1 cellular context compared by ENCODE assay signal in the genomic region with DNA sequence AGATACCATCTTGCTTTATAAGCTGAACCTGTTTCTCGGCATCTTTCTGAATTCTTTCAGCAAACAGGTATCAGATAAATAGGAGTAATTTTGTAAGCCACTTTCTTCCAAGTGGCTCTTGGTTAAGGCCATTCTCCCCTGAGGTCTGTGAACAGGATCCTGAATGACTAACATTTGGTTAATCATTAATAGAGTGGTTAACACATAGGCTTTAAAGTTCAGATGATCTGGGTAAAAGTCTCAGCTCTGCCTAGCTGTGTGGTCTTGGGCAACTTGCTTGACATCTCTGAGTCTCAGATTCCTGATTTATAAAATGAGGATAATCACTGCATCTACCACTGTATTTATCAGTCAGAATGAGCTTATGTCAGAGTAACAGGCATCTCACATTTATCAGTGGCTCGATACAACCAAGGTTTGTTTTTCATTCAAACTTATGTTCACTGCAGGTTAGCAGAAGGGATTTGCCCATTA.
A peak's percentile ranks its signal among the peaks of the same experiment; 100 is the strongest.
TF ChIP-seq lines count a peak whose summit lies in the region.

No MANE protein-coding gene starts in this region.

TF ChIP-seq in HepG2, 621 proteins besides CTCF, POLR2A, EP300 and RAD21 (continued from another document and continues in another):
- TF ChIP-seq ZFP36 (IDR thresholded peaks at IDR 0.05; ENCODE audit: borderline replicate concordance, low read depth, low read length, partially characterized antibody) (peak; percentile 96), CREM (IDR thresholded peaks at IDR 0.05) (no peak), CREM (CRISPR knock-in tag; IDR thresholded peaks at IDR 0.05) (no peak), CHD4 (IDR thresholded peaks at IDR 0.05; ENCODE audit: borderline replicate concordance, low read length) (peak; percentile 49; the same call in 1 of the 2 replicates), NR3C1 (CRISPR knock-in tag; IDR thresholded peaks at IDR 0.05) (no peak), TOE1 (CRISPR knock-in tag; IDR thresholded peaks at IDR 0.05) (no peak), KDM1A (CRISPR knock-in tag; IDR thresholded peaks at IDR 0.05) (peak; percentile 72; the same call in 1 of the 2 replicates), NONO (IDR thresholded peaks at IDR 0.05) (no peak), NONO (CRISPR knock-in tag; conservative IDR thresholded peaks at IDR 0.05) (peak; percentile 52; the same call in 1 of the 2 replicates), RCOR2 (CRISPR knock-in tag; IDR thresholded peaks at IDR 0.05) (peak; percentile 78; the same call in 1 of the 2 replicates), CBX2 (IDR thresholded peaks at IDR 0.05; ENCODE audit: low read depth, low read length) (no peak), CBX2 (CRISPR knock-in tag; IDR thresholded peaks at IDR 0.05; ENCODE audit: low read depth) (no peak), ZBTB8A (CRISPR knock-in tag; IDR thresholded peaks at IDR 0.05; ENCODE audit: borderline replicate concordance, low read depth) (no peak), HNF4A (CRISPR knock-in tag; IDR thresholded peaks at IDR 0.05) (peak; percentile 44; the same call in 1 of the 2 replicates), FOSL2 (CRISPR knock-in tag; IDR thresholded peaks at IDR 0.05) (0 out of 2 replicates have a peak, but pooled peaks have one; percentile 11), SIN3B (IDR thresholded peaks at IDR 0.05; ENCODE audit: low read length) (no peak), ZMYM3 (CRISPR knock-in tag; IDR thresholded peaks at IDR 0.05) (peak; percentile 99), ZNF510 (CRISPR knock-in tag; IDR thresholded peaks at IDR 0.05; ENCODE audit: low read depth) (no peak), CEBPG (CRISPR knock-in tag; IDR thresholded peaks at IDR 0.05) (peak; percentile 48; the same call in 1 of the 2 replicates), ZMYM2 (CRISPR knock-in tag; IDR thresholded peaks at IDR 0.05) (0 out of 2 replicates have a peak, but pooled peaks have one; percentile 28), PAWR (CRISPR knock-in tag; IDR thresholded peaks at IDR 0.05; ENCODE audit: borderline replicate concordance) (no peak), SKI (IDR thresholded peaks at IDR 0.05; ENCODE audit: partially characterized antibody) (no peak), NCOR1 (IDR thresholded peaks at IDR 0.05; ENCODE audit: borderline replicate concordance, low read length) (peak; percentile 26; the same call in 1 of the 2 replicates)
- TF ChIP-seq, protein P1, sequence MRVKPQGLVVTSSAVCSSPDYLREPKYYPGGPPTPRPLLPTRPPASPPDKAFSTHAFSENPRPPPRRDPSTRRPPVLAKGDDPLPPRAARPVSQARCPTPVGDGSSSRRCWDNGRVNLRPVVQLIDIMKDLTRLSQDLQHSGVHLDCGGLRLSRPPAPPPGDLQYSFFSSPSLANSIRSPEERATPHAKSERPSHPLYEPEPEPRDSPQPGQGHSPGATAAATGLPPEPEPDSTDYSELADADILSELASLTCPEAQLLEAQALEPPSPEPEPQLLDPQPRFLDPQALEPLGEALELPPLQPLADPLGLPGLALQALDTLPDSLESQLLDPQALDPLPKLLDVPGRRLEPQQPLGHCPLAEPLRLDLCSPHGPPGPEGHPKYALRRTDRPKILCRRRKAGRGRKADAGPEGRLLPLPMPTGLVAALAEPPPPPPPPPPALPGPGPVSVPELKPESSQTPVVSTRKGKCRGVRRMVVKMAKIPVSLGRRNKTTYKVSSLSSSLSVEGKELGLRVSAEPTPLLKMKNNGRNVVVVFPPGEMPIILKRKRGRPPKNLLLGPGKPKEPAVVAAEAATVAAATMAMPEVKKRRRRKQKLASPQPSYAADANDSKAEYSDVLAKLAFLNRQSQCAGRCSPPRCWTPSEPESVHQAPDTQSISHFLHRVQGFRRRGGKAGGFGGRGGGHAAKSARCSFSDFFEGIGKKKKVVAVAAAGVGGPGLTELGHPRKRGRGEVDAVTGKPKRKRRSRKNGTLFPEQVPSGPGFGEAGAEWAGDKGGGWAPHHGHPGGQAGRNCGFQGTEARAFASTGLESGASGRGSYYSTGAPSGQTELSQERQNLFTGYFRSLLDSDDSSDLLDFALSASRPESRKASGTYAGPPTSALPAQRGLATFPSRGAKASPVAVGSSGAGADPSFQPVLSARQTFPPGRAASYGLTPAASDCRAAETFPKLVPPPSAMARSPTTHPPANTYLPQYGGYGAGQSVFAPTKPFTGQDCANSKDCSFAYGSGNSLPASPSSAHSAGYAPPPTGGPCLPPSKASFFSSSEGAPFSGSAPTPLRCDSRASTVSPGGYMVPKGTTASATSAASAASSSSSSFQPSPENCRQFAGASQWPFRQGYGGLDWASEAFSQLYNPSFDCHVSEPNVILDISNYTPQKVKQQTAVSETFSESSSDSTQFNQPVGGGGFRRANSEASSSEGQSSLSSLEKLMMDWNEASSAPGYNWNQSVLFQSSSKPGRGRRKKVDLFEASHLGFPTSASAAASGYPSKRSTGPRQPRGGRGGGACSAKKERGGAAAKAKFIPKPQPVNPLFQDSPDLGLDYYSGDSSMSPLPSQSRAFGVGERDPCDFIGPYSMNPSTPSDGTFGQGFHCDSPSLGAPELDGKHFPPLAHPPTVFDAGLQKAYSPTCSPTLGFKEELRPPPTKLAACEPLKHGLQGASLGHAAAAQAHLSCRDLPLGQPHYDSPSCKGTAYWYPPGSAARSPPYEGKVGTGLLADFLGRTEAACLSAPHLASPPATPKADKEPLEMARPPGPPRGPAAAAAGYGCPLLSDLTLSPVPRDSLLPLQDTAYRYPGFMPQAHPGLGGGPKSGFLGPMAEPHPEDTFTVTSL (CRISPR knock-in tag; IDR thresholded peaks at IDR 0.05; ENCODE audit: borderline replicate concordance), result peak; percentile 19; the same call in 1 of the 2 replicates
- TF ChIP-seq, protein P2, sequence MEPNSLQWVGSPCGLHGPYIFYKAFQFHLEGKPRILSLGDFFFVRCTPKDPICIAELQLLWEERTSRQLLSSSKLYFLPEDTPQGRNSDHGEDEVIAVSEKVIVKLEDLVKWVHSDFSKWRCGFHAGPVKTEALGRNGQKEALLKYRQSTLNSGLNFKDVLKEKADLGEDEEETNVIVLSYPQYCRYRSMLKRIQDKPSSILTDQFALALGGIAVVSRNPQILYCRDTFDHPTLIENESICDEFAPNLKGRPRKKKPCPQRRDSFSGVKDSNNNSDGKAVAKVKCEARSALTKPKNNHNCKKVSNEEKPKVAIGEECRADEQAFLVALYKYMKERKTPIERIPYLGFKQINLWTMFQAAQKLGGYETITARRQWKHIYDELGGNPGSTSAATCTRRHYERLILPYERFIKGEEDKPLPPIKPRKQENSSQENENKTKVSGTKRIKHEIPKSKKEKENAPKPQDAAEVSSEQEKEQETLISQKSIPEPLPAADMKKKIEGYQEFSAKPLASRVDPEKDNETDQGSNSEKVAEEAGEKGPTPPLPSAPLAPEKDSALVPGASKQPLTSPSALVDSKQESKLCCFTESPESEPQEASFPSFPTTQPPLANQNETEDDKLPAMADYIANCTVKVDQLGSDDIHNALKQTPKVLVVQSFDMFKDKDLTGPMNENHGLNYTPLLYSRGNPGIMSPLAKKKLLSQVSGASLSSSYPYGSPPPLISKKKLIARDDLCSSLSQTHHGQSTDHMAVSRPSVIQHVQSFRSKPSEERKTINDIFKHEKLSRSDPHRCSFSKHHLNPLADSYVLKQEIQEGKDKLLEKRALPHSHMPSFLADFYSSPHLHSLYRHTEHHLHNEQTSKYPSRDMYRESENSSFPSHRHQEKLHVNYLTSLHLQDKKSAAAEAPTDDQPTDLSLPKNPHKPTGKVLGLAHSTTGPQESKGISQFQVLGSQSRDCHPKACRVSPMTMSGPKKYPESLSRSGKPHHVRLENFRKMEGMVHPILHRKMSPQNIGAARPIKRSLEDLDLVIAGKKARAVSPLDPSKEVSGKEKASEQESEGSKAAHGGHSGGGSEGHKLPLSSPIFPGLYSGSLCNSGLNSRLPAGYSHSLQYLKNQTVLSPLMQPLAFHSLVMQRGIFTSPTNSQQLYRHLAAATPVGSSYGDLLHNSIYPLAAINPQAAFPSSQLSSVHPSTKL (CRISPR knock-in tag; IDR thresholded peaks at IDR 0.05), result peak; percentile 47; the same call in 1 of the 2 replicates
- TF ChIP-seq, protein P3, sequence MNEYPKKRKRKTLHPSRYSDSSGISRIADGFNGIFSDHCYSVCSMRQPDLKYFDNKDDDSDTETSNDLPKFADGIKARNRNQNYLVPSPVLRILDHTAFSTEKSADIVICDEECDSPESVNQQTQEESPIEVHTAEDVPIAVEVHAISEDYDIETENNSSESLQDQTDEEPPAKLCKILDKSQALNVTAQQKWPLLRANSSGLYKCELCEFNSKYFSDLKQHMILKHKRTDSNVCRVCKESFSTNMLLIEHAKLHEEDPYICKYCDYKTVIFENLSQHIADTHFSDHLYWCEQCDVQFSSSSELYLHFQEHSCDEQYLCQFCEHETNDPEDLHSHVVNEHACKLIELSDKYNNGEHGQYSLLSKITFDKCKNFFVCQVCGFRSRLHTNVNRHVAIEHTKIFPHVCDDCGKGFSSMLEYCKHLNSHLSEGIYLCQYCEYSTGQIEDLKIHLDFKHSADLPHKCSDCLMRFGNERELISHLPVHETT (CRISPR knock-in tag; conservative IDR thresholded peaks at IDR 0.05), result no peak
- TF ChIP-seq, protein P4, sequence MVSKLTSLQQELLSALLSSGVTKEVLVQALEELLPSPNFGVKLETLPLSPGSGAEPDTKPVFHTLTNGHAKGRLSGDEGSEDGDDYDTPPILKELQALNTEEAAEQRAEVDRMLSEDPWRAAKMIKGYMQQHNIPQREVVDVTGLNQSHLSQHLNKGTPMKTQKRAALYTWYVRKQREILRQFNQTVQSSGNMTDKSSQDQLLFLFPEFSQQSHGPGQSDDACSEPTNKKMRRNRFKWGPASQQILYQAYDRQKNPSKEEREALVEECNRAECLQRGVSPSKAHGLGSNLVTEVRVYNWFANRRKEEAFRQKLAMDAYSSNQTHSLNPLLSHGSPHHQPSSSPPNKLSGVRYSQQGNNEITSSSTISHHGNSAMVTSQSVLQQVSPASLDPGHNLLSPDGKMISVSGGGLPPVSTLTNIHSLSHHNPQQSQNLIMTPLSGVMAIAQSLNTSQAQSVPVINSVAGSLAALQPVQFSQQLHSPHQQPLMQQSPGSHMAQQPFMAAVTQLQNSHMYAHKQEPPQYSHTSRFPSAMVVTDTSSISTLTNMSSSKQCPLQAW (CRISPR knock-in tag; IDR thresholded peaks at IDR 0.05), result peak; percentile 97
- TF ChIP-seq, protein P5, sequence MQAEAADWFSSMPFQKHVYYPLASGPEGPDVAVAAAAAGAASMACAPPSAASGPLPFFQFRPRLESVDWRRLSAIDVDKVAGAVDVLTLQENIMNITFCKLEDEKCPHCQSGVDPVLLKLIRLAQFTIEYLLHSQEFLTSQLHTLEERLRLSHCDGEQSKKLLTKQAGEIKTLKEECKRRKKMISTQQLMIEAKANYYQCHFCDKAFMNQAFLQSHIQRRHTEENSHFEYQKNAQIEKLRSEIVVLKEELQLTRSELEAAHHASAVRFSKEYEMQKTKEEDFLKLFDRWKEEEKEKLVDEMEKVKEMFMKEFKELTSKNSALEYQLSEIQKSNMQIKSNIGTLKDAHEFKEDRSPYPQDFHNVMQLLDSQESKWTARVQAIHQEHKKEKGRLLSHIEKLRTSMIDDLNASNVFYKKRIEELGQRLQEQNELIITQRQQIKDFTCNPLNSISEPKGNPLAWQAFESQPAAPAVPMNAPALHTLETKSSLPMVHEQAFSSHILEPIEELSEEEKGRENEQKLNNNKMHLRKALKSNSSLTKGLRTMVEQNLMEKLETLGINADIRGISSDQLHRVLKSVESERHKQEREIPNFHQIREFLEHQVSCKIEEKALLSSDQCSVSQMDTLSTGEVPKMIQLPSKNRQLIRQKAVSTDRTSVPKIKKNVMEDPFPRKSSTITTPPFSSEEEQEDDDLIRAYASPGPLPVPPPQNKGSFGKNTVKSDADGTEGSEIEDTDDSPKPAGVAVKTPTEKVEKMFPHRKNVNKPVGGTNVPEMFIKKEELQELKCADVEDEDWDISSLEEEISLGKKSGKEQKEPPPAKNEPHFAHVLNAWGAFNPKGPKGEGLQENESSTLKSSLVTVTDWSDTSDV (CRISPR knock-in tag; IDR thresholded peaks at IDR 0.05), result no peak
- TF ChIP-seq, protein P6, sequence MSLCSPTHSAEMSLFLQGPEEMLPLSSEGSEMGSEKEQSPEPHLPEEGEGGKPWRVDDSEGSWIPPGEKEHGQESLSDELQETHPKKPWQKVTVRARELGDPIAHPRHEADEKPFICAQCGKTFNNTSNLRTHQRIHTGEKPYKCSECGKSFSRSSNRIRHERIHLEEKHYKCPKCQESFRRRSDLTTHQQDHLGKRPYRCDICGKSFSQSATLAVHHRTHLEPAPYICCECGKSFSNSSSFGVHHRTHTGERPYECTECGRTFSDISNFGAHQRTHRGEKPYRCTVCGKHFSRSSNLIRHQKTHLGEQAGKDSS (CRISPR knock-in tag; IDR thresholded peaks at IDR 0.05; ENCODE audit: borderline replicate concordance, low read depth), result no peak
- TF ChIP-seq, protein P7, sequence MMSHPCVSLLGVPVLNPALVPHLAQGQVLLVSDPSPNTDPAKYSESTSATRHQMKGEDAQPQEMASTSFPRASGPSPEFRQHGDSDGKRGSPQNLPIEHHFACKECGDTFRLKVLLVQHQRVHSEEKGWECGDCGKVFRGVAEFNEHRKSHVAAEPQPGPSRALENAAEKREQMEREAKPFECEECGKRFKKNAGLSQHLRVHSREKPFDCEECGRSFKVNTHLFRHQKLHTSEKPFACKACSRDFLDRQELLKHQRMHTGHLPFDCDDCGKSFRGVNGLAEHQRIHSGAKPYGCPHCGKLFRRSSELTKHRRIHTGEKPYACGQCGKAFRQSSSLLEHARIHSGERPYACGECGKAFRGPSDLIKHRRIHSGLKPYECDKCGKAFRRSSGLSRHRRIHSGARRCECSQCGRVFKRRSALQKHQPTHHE (CRISPR knock-in tag; IDR thresholded peaks at IDR 0.05; ENCODE audit: borderline replicate concordance), result no peak
- TF ChIP-seq, protein P8, sequence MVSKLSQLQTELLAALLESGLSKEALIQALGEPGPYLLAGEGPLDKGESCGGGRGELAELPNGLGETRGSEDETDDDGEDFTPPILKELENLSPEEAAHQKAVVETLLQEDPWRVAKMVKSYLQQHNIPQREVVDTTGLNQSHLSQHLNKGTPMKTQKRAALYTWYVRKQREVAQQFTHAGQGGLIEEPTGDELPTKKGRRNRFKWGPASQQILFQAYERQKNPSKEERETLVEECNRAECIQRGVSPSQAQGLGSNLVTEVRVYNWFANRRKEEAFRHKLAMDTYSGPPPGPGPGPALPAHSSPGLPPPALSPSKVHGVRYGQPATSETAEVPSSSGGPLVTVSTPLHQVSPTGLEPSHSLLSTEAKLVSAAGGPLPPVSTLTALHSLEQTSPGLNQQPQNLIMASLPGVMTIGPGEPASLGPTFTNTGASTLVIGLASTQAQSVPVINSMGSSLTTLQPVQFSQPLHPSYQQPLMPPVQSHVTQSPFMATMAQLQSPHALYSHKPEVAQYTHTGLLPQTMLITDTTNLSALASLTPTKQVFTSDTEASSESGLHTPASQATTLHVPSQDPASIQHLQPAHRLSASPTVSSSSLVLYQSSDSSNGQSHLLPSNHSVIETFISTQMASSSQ (IDR thresholded peaks at IDR 0.05; ENCODE audit: low read depth), result peak; percentile 95
- TF ChIP-seq, protein P8 (CRISPR knock-in tag; IDR thresholded peaks at IDR 0.05; ENCODE audit: borderline replicate concordance), result peak; percentile 95
